Comparison of ENCODE assay signal across 9 cellular contexts in genomic region chr18:76410660-76411417, GRCh38.
A peak's percentile ranks its signal among the peaks of the same experiment; 100 is the strongest.
DNase-seq lines count a peak whose midpoint lies in the region; ATAC-seq and TF ChIP-seq lines count a peak whose summit lies in the region.
"Had no signal": no experiment of that assay in that cellular context is flagged by ENCODE, and none has a peak within 500 bp of the region (broad histone marks: within the 10 kb centered on the region; RNA-seq: fewer than 3 reads in every experiment).

No MANE protein-coding gene starts in this region.

- H3K9me3 ChIP-seq in right lobe of liver, result no peaks in the 10 kb centered on the region
- H3K9me3 ChIP-seq in sigmoid colon, result no peaks in the 10 kb centered on the region

- H3K27me3 ChIP-seq in right lobe of liver, result no peaks in the 10 kb centered on the region
- no peaks in the 10 kb centered on the region for H3K27me3 ChIP-seq in sigmoid colon

- CTCF ChIA-PET in WTC11 (lab: Charles Lee), result interaction anchor here (1.3 to 1.4 kb wide), 2 partner anchors 247 to 299 kb away, joined by 3 to 4 read pairs; no protein-coding TSS in a partner anchor

- no peak overlapping the region for H3K27ac ChIP-seq in right lobe of liver
- H3K27ac ChIP-seq in sigmoid colon, result no peak overlapping the region

- ATAC-seq in GM18517 (IDR thresholded peaks at IDR 0.05; ENCODE audit: unreplicated experiment) (peak; percentile 68), GM21381 (IDR thresholded peaks at IDR 0.05; ENCODE audit: unreplicated experiment) (peak; percentile 66), HG03558 (IDR thresholded peaks at IDR 0.05; ENCODE audit: extremely low read depth, unreplicated experiment) (peak; percentile 85), right lobe of liver (peak; percentile 18 to 29 (median 26)), WTC11 (no peak)

- no peak for TF ChIP-seq EP300 in sigmoid colon (IDR thresholded peaks at IDR 0.05)

- TF ChIP-seq CTCF in right lobe of liver (IDR thresholded peaks at IDR 0.05), result no peak
- TF ChIP-seq CTCF in sigmoid colon (IDR thresholded peaks at IDR 0.05), result no peak
- TF ChIP-seq CTCF in WTC11 (IDR thresholded peaks at IDR 0.05), result no peak

- H3K4me3 ChIP-seq in right lobe of liver, result no peak overlapping the region
- no peak overlapping the region for H3K4me3 ChIP-seq in sigmoid colon

- POLR2A ChIA-PET in WTC11 (lab: Charles Lee), result no interaction called here

- peaks cover 8% of the 10 kb centered on the region for H3K9me3 Mint-ChIP-seq in WTC11

- 61% methylated on average over 8 of the region's 11 CpGs for WGBS in right lobe of liver (ENCODE audit: insufficient coverage, low coverage, low lambda C conversion rate, missing lambda C conversion rate)
- 84 to 89% methylated on average over 11 of the region's 11 CpGs for WGBS in sigmoid colon, 2 donors

- peaks cover 13% of the 10 kb centered on the region; the same call in 1 of the 2 replicates for H3K36me3 Mint-ChIP-seq in WTC11
- H3K36me3 Mint-ChIP-seq: memory B cell had no signal

- H3K27me3 Mint-ChIP-seq in WTC11 (ENCODE audit: low read depth), result no peaks in the 10 kb centered on the region; the same call in 1 of the 2 replicates
- H3K27me3 Mint-ChIP-seq: memory B cell had no signal

- H3K4me1 ChIP-seq in right lobe of liver (no peaks in the 10 kb centered on the region), sigmoid colon (peaks cover 0 to 60% (median 26%) of the 10 kb centered on the region in 4 donors)

- H3K4me3 Mint-ChIP-seq in WTC11, result no peak overlapping the region
- H3K4me3 Mint-ChIP-seq: memory B cell had no signal

- DNase-seq in right lobe of liver (no peak), NCI-H1694 treated with DMSO at 0.1 percent for 48 hours (lab: John Stamatoyannopoulos, UW) (no peak), sigmoid colon (no peak), WTC11 (ENCODE audit: low spot score) (no peak)
- DNase-seq: NCI-H226 had no signal

- H3K4me1 Mint-ChIP-seq in WTC11, result peaks cover 17% of the 10 kb centered on the region

- intact Hi-C loops in right lobe of liver (cut with DNase I), result no loop called here
- intact Hi-C loops in sigmoid colon (cut with DNase I), result no loop called here

- H3K36me3 ChIP-seq in right lobe of liver (no peaks in the 10 kb centered on the region), sigmoid colon (no peaks in the 10 kb centered on the region)

- no peak for TF ChIP-seq POLR2A in right lobe of liver (IDR thresholded peaks at IDR 0.05)
- no peak for TF ChIP-seq POLR2A in sigmoid colon (IDR thresholded peaks at IDR 0.05)

- H3K27ac Mint-ChIP-seq in WTC11, result no peak overlapping the region
- H3K27ac Mint-ChIP-seq: memory B cell had no signal

TF ChIP-seq in WTC11, 78 proteins besides CTCF, POLR2A, EP300 and RAD21:
- no peak for TF ChIP-seq PRDM15 (CRISPR knock-in tag; IDR thresholded peaks at IDR 0.05)
